In the genomic region with DNA sequence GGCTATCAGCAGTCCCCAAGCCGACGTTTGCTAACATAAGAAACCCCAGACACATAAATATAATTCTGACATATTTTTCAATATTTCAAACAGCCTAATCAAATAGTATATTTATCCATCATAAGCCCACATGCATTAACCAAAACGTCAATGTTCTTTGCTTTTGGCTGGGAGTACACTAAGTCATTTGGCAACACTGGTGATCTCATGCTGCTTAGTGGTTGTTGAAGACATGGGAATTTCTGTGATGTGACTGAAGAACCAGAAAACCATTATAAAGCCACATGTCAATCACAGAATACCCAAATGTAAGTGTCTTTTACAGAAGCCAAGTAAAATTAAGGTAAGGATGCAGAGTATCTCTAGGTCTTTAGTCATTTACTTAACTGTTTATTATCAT, we compare ENCODE assay signal across 29 cellular contexts.
"Had no signal": no experiment of that assay in that cellular context is flagged by ENCODE, and none has a peak within 500 bp of the region (broad histone marks: within the 10 kb centered on the region; RNA-seq: fewer than 3 reads in every experiment).

No MANE protein-coding gene starts in this region.

- DNase-seq: activated CD4-positive, alpha-beta memory T cell treated with anti-CD3 and anti-CD28 coated beads, Interleukin-2, amount 10 ng/mL, durations not matched to agents 7 days and 5 days; activated CD4-positive, alpha-beta T cell treated with anti-CD3 and anti-CD28 coated beads for 1 hour; activated CD4-positive, alpha-beta T cell treated with anti-CD3 and anti-CD28 coated beads for 4 hours; activated CD4-positive, alpha-beta T cell treated with anti-CD3 and anti-CD28 coated beads, Interleukin-2, amount 10 ng/mL, durations not matched to agents 7 days and 5 days; activated CD4-positive, alpha-beta T cell treated with anti-CD3 and anti-CD28 coated beads, Interleukin-2, amount 50 U/mL, for 4 hours; activated CD4-positive, CD25-positive, alpha-beta regulatory T cell; activated CD8-positive, alpha-beta memory T cell treated with anti-CD3 and anti-CD28 coated beads, Interleukin-2, amount 50 U/mL, for 48 hours; activated gamma-delta T cell; activated naive CD4-positive, alpha-beta T cell; activated naive CD4-positive, alpha-beta T cell treated with anti-CD3 and anti-CD28 coated beads, Interleukin-2, amount 10 ng/mL, durations not matched to agents 7 days and 5 days; activated naive CD8-positive, alpha-beta T cell treated with anti-CD3 and anti-CD28 coated beads, Interleukin-2, amount 10 ng/mL, durations not matched to agents 7 days and 5 days; activated T-cell treated with anti-CD3 and anti-CD28 coated beads for 4 hours; activated T-cell treated with anti-CD3 and anti-CD28 coated beads, Interleukin-2, amount 50 U/mL, for 24 hours; activated T-cell treated with anti-CD3 and anti-CD28 coated beads, Interleukin-2, amount 50 U/mL, for 72 hours; amniotic stem cell; anterior cingulate cortex; central memory CD4-positive, alpha-beta T cell; cerebellar nuclear complex; dorsolateral prefrontal cortex; effector memory CD4-positive, alpha-beta T cell; endodermal cell; erythroblast; head of caudate nucleus; T-helper 2 cell had no signal

- H3K4me3 ChIP-seq: breast epithelium, cardiac muscle cell, coronary artery, dorsolateral prefrontal cortex, esophagus muscularis mucosa had no signal

- ATAC-seq: activated naive CD4-positive, alpha-beta T cell treated with anti-CD3 and anti-CD28 coated beads, Interleukin-2, amount 50 U/mL, for 72 hours; activated T-cell treated with anti-CD3 and anti-CD28 coated beads, Interleukin-2, amount 50 U/mL, for 72 hours had no signal
